In the genomic region with DNA sequence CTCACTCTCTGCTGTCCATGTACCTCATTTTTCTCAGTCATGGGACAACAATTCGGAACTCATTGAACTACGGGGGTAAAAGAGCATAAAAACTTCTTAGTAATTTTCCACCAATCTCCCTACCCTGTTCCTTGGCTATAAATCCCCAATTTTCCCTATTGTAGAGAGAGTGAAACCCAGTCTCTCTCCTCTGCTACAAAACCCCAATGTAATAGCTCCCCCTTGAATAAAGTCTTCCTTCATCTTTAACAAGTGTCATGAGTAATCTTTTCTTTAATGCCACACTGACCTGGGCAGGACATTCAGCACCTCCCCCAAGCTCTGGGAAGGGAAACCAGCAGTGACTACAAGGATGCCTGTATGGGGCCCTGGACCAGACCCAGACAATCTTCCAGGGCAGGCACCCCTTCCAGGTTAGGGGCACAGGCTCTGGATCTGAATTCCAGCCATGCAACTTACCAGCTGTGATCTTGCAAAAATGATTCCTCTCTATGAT, we compare ENCODE assay signal across 7 cellular contexts. TPM values are rescaled to one million over a fixed set of nuclear protein-coding genes. Genes with fewer than 3 reads are reported as not detected.
DNase-seq lines count a peak whose midpoint lies in the region; ATAC-seq, FAIRE-seq and TF ChIP-seq lines count a peak whose summit lies in the region.

No MANE protein-coding gene starts in this region.

- no peaks in the 10 kb centered on the region for H4K20me1 ChIP-seq in HepG2 (ENCODE audit: insufficient read depth, low read length)

- TF ChIP-seq POLR2A in HepG2 (IDR thresholded peaks at IDR 0.05; ENCODE audit: insufficient read depth in 1 of 2, low read depth in 2 of 2, low read length in 2 of 2) = peak; percentile 76 to 97

- no peak for FAIRE-seq in HepG2 (lab: Jason Lieb, UNC)

- no TSS peak for BruUV-seq in HepG2 (replicated peaks; lab: Mats Ljungman, UMichigan)

- peak; percentile 26 for ATAC-seq in GM18907 (IDR thresholded peaks at IDR 0.05; ENCODE audit: unreplicated experiment)
- peak; percentile 11 for ATAC-seq in HG03442 (IDR thresholded peaks at IDR 0.05; ENCODE audit: unreplicated experiment)
- peak; percentile 55 for ATAC-seq in HepG2
- no peak for ATAC-seq in GM19463 (IDR thresholded peaks at IDR 0.05; ENCODE audit: unreplicated experiment)

- intact Hi-C loops in HepG2 (cut with micrococcal nuclease; ENCODE audit: unreplicated experiment) = no loop called here

- H3K27me3 ChIP-seq in HepG2 (ENCODE audit: control insufficient read depth in 1 of 2, insufficient read depth in 2 of 2, low read length in 2 of 2) = peaks cover 2 to 8% of the 10 kb centered on the region in 2 experiments; a peak in 4 of 5 replicates

- in situ Hi-C loops in HepG2 (cut with HindIII; ENCODE audit: extremely low pct_ligation_motif_present, low pct_unique_long_range_greater_than_20kb) = no loop called here

- no peaks in the 10 kb centered on the region for H3K27me3 Mint-ChIP-seq in activated naive CD8-positive, alpha-beta T cell treated with anti-CD3 and anti-CD28 coated beads for 36 hours

- peaks cover 9% of the 10 kb centered on the region for H3K9me3 Mint-ChIP-seq in activated naive CD8-positive, alpha-beta T cell treated with anti-CD3 and anti-CD28 coated beads for 36 hours

- H3K4me3 Mint-ChIP-seq in activated naive CD8-positive, alpha-beta T cell treated with anti-CD3 and anti-CD28 coated beads for 36 hours = peak overlapping the region; percentile 83

- H3K9ac ChIP-seq in HepG2 (ENCODE audit: insufficient read depth, low read depth, low read length) = peak overlapping the region; percentile 52

- CTCF ChIA-PET in HepG2 (lab: Yijun Ruan, JAX; ENCODE audit: low intra/inter-chr PET ratio, low total read pairs) = no interaction called here

- peak overlapping the region; percentile 23 to 42 (median 42); a peak in 5 of 6 replicates for H3K4me3 ChIP-seq in HepG2 (replicated peaks in 1 of 3; ENCODE audit: insufficient read depth in 1 of 3, low read depth in 2 of 3, low read length in 3 of 3)

- no peaks in the 10 kb centered on the region for H3K9me3 ChIP-seq in HepG2 (ENCODE audit: low read length)

- peaks cover 50% of the 10 kb centered on the region for H3K4me1 ChIP-seq in HepG2 (ENCODE audit: insufficient read depth, low read length)

- TF ChIP-seq CTCF in HepG2 (CRISPR knock-in tag; IDR thresholded peaks at IDR 0.05) = no peak

- peak; percentile 30 for DNase-seq in activated naive CD8-positive, alpha-beta T cell treated with anti-CD3 and anti-CD28 coated beads for 36 hours
- DNase-seq in HepG2 (ENCODE audit: low spot score) = no peak
- DNase-seq in NCI-H2227 treated with DMSO at 0.1 percent for 48 hours (lab: John Stamatoyannopoulos, UW) = no peak
- DNase-seq in anterior cingulate cortex (lab: John Stamatoyannopoulos, UW) = no peak

- TF ChIP-seq EP300 in HepG2 (IDR thresholded peaks at IDR 0.05; ENCODE audit: low read depth in 2 of 2, low read length in 2 of 2) (0 out of 4 replicates have a peak, but pooled peaks of 1 of the 2 experiments have one; percentile 10), HepG2 (CRISPR knock-in tag; IDR thresholded peaks at IDR 0.05; ENCODE audit: borderline replicate concordance) (no peak)

- peaks cover 10% of the 10 kb centered on the region for H3K36me3 Mint-ChIP-seq in activated naive CD8-positive, alpha-beta T cell treated with anti-CD3 and anti-CD28 coated beads for 36 hours

- TF ChIP-seq RAD21 in HepG2 (CRISPR knock-in tag; IDR thresholded peaks at IDR 0.05) = no peak

- 3% methylated on average over 2 of the region's 2 CpGs for WGBS in HepG2 (ENCODE audit: low lambda C conversion rate)

- no peaks in the 10 kb centered on the region for H3K36me3 ChIP-seq in HepG2 (replicated peaks in 1 of 2; ENCODE audit: control insufficient read depth in 1 of 2, insufficient read depth in 2 of 2, low read length in 2 of 2)

- H3K4me2 ChIP-seq in HepG2 (ENCODE audit: low read depth, low read length) = peak overlapping the region; percentile 73

- no peak overlapping the region for H3K27ac ChIP-seq in HepG2 (ENCODE audit: extremely low read length, insufficient read depth, low read length)

- H3K27ac Mint-ChIP-seq in activated naive CD8-positive, alpha-beta T cell treated with anti-CD3 and anti-CD28 coated beads for 36 hours = peak overlapping the region; percentile 97

- no peaks in the 10 kb centered on the region for H3K79me2 ChIP-seq in HepG2 (ENCODE audit: insufficient read depth, low read length)

- H3K4me1 Mint-ChIP-seq in activated naive CD8-positive, alpha-beta T cell treated with anti-CD3 and anti-CD28 coated beads for 36 hours = peaks cover 32% of the 10 kb centered on the region

- POLR2A ChIA-PET in HepG2 (lab: Yijun Ruan, JAX) = interaction anchor here (0.7 to 7.2 kb wide), 10 partner anchors 11 to 1127 kb away, joined by 3 to 443 read pairs (median 4); partner anchors contain the start of genes EIF1, JUP and KRT19

- peak overlapping the region; percentile 51 for H2AFZ ChIP-seq in HepG2 (ENCODE audit: low read length)

RNA-seq across cellular contexts. Expression of gene EIF1, which starts 10.2 kb away (rescaled TPM):
- total RNA-seq in activated naive CD8-positive, alpha-beta T cell treated with anti-CD3 and anti-CD28 coated beads for 36 hours = 1,000 to 10,000 TPM; 1,196 to 1,277 TPM
- total RNA-seq in HepG2 (2016; rRNA removed; fragmentation: Illumina TruSeq; extraction: Trizol) = 147 and 199 TPM in 2 replicates
- total RNA-seq in HepG2 (2016; cell fraction: cytosol; rRNA removed; fragmentation: Illumina TruSeq; extraction: Trizol; ENCODE audit: low read depth) = 90.4 and 105 TPM in 2 replicates
- total RNA-seq in HepG2 (2016; cell fraction: insoluble cytoplasmic fraction; rRNA removed; fragmentation: Illumina TruSeq; extraction: Trizol) = 134 and 191 TPM in 2 replicates
- 209 and 226 TPM in 2 replicates for total RNA-seq in HepG2 (2016; cell fraction: membrane; rRNA removed; fragmentation: Illumina TruSeq; extraction: Trizol)
- 237 and 265 TPM in 2 replicates for total RNA-seq in HepG2 (2016; cell fraction: nucleus; rRNA removed; fragmentation: Illumina TruSeq; extraction: Trizol)
- polyA plus RNA-seq in HepG2 (2011; rRNA removed) = 388 and 517 TPM in 2 replicates
- 157 and 242 TPM in 2 replicates for polyA plus RNA-seq in HepG2 (2011; cell fraction: cytosol; rRNA removed)
- polyA plus RNA-seq in HepG2 (2011; cell fraction: nucleus; rRNA removed) = 346 and 409 TPM in 2 replicates
- polyA plus RNA-seq in HepG2 (2012) = 1,096 and 1,427 TPM in 2 replicates
- polyA plus RNA-seq in HepG2 (2016; cell fraction: cytosol; fragmentation: Illumina TruSeq; extraction: Trizol; ENCODE audit: low read depth) = 537 and 540 TPM in 2 replicates
- 606 and 702 TPM in 2 replicates for polyA plus RNA-seq in HepG2 (2016; cell fraction: insoluble cytoplasmic fraction; fragmentation: Illumina TruSeq; extraction: Trizol; ENCODE audit: low read depth)
- 490 and 548 TPM in 2 replicates for polyA plus RNA-seq in HepG2 (2016; cell fraction: membrane; fragmentation: Illumina TruSeq; extraction: Trizol; ENCODE audit: low read depth)
- polyA plus RNA-seq in HepG2 (2016; cell fraction: nucleus; fragmentation: Illumina TruSeq; extraction: Trizol; ENCODE audit: insufficient read depth, low read depth) = 691 and 695 TPM in 2 replicates
- 70.2 and 87.8 TPM in 2 replicates for polyA minus RNA-seq in HepG2 (2011; rRNA and poly(A)+ RNA removed; ENCODE audit: low replicate concordance)
- polyA minus RNA-seq in HepG2 (2011; cell fraction: cytosol; rRNA and poly(A)+ RNA removed) = 159 and 198 TPM in 2 replicates
- polyA minus RNA-seq in HepG2 (2011; cell fraction: nucleus; rRNA and poly(A)+ RNA removed) = 333 and 395 TPM in 2 replicates

RNA-seq across cellular contexts. Expression of gene GAST, which starts 33.7 kb away (rescaled TPM):
- total RNA-seq in activated naive CD8-positive, alpha-beta T cell treated with anti-CD3 and anti-CD28 coated beads for 36 hours = not detected
- total RNA-seq in HepG2 (2016; rRNA removed; fragmentation: Illumina TruSeq; extraction: Trizol) = 0.42 TPM in 1 of 2 replicates, not detected in the other
- total RNA-seq in HepG2 (2016; cell fraction: cytosol; rRNA removed; fragmentation: Illumina TruSeq; extraction: Trizol; ENCODE audit: low read depth) = not detected in 2 replicates
- total RNA-seq in HepG2 (2016; cell fraction: insoluble cytoplasmic fraction; rRNA removed; fragmentation: Illumina TruSeq; extraction: Trizol) = 0.52 TPM in 1 of 2 replicates, not detected in the other
- not detected in 2 replicates for total RNA-seq in HepG2 (2016; cell fraction: membrane; rRNA removed; fragmentation: Illumina TruSeq; extraction: Trizol)
- total RNA-seq in HepG2 (2016; cell fraction: nucleus; rRNA removed; fragmentation: Illumina TruSeq; extraction: Trizol) = 1.4 TPM in 1 of 2 replicates, not detected in the other
- 0.32 and 0.65 TPM in 2 replicates for polyA plus RNA-seq in HepG2 (2011; rRNA removed)
- 0.32 and 0.93 TPM in 2 replicates for polyA plus RNA-seq in HepG2 (2011; cell fraction: cytosol; rRNA removed)
- polyA plus RNA-seq in HepG2 (2011; cell fraction: nucleus; rRNA removed) = not detected in 2 replicates
- 0.56 and 4.9 TPM in 2 replicates for polyA plus RNA-seq in HepG2 (2012)
- polyA plus RNA-seq in HepG2 (2016; cell fraction: cytosol; fragmentation: Illumina TruSeq; extraction: Trizol; ENCODE audit: low read depth) = not detected in 2 replicates
- polyA plus RNA-seq in HepG2 (2016; cell fraction: insoluble cytoplasmic fraction; fragmentation: Illumina TruSeq; extraction: Trizol; ENCODE audit: low read depth) = 1.1 TPM in 1 of 2 replicates, not detected in the other
- polyA plus RNA-seq in HepG2 (2016; cell fraction: membrane; fragmentation: Illumina TruSeq; extraction: Trizol; ENCODE audit: low read depth) = not detected in 2 replicates
- polyA plus RNA-seq in HepG2 (2016; cell fraction: nucleus; fragmentation: Illumina TruSeq; extraction: Trizol; ENCODE audit: insufficient read depth, low read depth) = 1.4 TPM in 1 of 2 replicates, not detected in the other
- 0.58 TPM in 1 of 2 replicates, not detected in the other for polyA minus RNA-seq in HepG2 (2011; rRNA and poly(A)+ RNA removed; ENCODE audit: low replicate concordance)
- polyA minus RNA-seq in HepG2 (2011; cell fraction: cytosol; rRNA and poly(A)+ RNA removed) = not detected in 2 replicates
- not detected in 2 replicates for polyA minus RNA-seq in HepG2 (2011; cell fraction: nucleus; rRNA and poly(A)+ RNA removed)

RNA-seq across cellular contexts. Expression of gene KRT17, which starts 54.1 kb away (rescaled TPM):
- total RNA-seq in activated naive CD8-positive, alpha-beta T cell treated with anti-CD3 and anti-CD28 coated beads for 36 hours = not detected
- total RNA-seq in HepG2 (2016; rRNA removed; fragmentation: Illumina TruSeq; extraction: Trizol) = 0.52 and 0.82 TPM in 2 replicates
- 0.40 and 0.44 TPM in 2 replicates for total RNA-seq in HepG2 (2016; cell fraction: cytosol; rRNA removed; fragmentation: Illumina TruSeq; extraction: Trizol; ENCODE audit: low read depth)
- total RNA-seq in HepG2 (2016; cell fraction: insoluble cytoplasmic fraction; rRNA removed; fragmentation: Illumina TruSeq; extraction: Trizol) = 0.40 and 0.54 TPM in 2 replicates
- 0.38 and 0.65 TPM in 2 replicates for total RNA-seq in HepG2 (2016; cell fraction: membrane; rRNA removed; fragmentation: Illumina TruSeq; extraction: Trizol)
- 1.4 TPM in 1 of 2 replicates, not detected in the other for total RNA-seq in HepG2 (2016; cell fraction: nucleus; rRNA removed; fragmentation: Illumina TruSeq; extraction: Trizol)
- polyA plus RNA-seq in HepG2 (2011; rRNA removed) = 0.38 and 0.47 TPM in 2 replicates
- polyA plus RNA-seq in HepG2 (2011; cell fraction: cytosol; rRNA removed) = 0.43 and 0.50 TPM in 2 replicates
- polyA plus RNA-seq in HepG2 (2011; cell fraction: nucleus; rRNA removed) = 0.23 and 0.66 TPM in 2 replicates
- 0.28 TPM in 1 of 2 replicates, not detected in the other for polyA plus RNA-seq in HepG2 (2012)
- 0.54 and 0.71 TPM in 2 replicates for polyA plus RNA-seq in HepG2 (2016; cell fraction: cytosol; fragmentation: Illumina TruSeq; extraction: Trizol; ENCODE audit: low read depth)
- polyA plus RNA-seq in HepG2 (2016; cell fraction: insoluble cytoplasmic fraction; fragmentation: Illumina TruSeq; extraction: Trizol; ENCODE audit: low read depth) = 0.70 and 0.84 TPM in 2 replicates
- polyA plus RNA-seq in HepG2 (2016; cell fraction: membrane; fragmentation: Illumina TruSeq; extraction: Trizol; ENCODE audit: low read depth) = 0.35 and 1.0 TPM in 2 replicates
- 0.55 and 0.81 TPM in 2 replicates for polyA plus RNA-seq in HepG2 (2016; cell fraction: nucleus; fragmentation: Illumina TruSeq; extraction: Trizol; ENCODE audit: insufficient read depth, low read depth)
- polyA minus RNA-seq in HepG2 (2011; rRNA and poly(A)+ RNA removed; ENCODE audit: low replicate concordance) = 0.32 and 1,101 TPM in 2 replicates
- 9.0 and 16.5 TPM in 2 replicates for polyA minus RNA-seq in HepG2 (2011; cell fraction: cytosol; rRNA and poly(A)+ RNA removed)
- polyA minus RNA-seq in HepG2 (2011; cell fraction: nucleus; rRNA and poly(A)+ RNA removed) = 3.5 and 5.9 TPM in 2 replicates

RNA-seq across cellular contexts. Expression of gene HAP1, which starts 56.0 kb away (rescaled TPM):
- total RNA-seq in activated naive CD8-positive, alpha-beta T cell treated with anti-CD3 and anti-CD28 coated beads for 36 hours = under 1 TPM in 1 of 2 experiments, not detected in 1; 0.08 TPM
- 0.07 and 0.08 TPM in 2 replicates for total RNA-seq in HepG2 (2016; rRNA removed; fragmentation: Illumina TruSeq; extraction: Trizol)
- total RNA-seq in HepG2 (2016; cell fraction: cytosol; rRNA removed; fragmentation: Illumina TruSeq; extraction: Trizol; ENCODE audit: low read depth) = not detected in 2 replicates
- total RNA-seq in HepG2 (2016; cell fraction: insoluble cytoplasmic fraction; rRNA removed; fragmentation: Illumina TruSeq; extraction: Trizol) = 0.07 and 0.11 TPM in 2 replicates
- total RNA-seq in HepG2 (2016; cell fraction: membrane; rRNA removed; fragmentation: Illumina TruSeq; extraction: Trizol) = 0.03 TPM in 1 of 2 replicates, not detected in the other
- total RNA-seq in HepG2 (2016; cell fraction: nucleus; rRNA removed; fragmentation: Illumina TruSeq; extraction: Trizol) = 0.12 TPM in 1 of 2 replicates, not detected in the other
- 0.07 and 0.30 TPM in 2 replicates for polyA plus RNA-seq in HepG2 (2011; rRNA removed)
- 0.07 and 0.08 TPM in 2 replicates for polyA plus RNA-seq in HepG2 (2011; cell fraction: cytosol; rRNA removed)
- polyA plus RNA-seq in HepG2 (2011; cell fraction: nucleus; rRNA removed) = 1.1 TPM in 2 replicates
- polyA plus RNA-seq in HepG2 (2012) = 0.13 and 0.19 TPM in 2 replicates
- not detected in 2 replicates for polyA plus RNA-seq in HepG2 (2016; cell fraction: cytosol; fragmentation: Illumina TruSeq; extraction: Trizol; ENCODE audit: low read depth)
- polyA plus RNA-seq in HepG2 (2016; cell fraction: insoluble cytoplasmic fraction; fragmentation: Illumina TruSeq; extraction: Trizol; ENCODE audit: low read depth) = 0.11 TPM in 1 of 2 replicates, not detected in the other
- polyA plus RNA-seq in HepG2 (2016; cell fraction: membrane; fragmentation: Illumina TruSeq; extraction: Trizol; ENCODE audit: low read depth) = not detected in 2 replicates
- polyA plus RNA-seq in HepG2 (2016; cell fraction: nucleus; fragmentation: Illumina TruSeq; extraction: Trizol; ENCODE audit: insufficient read depth, low read depth) = 0.11 and 0.15 TPM in 2 replicates
- polyA minus RNA-seq in HepG2 (2011; rRNA and poly(A)+ RNA removed; ENCODE audit: low replicate concordance) = 0.07 TPM in 1 of 2 replicates, not detected in the other
- not detected in 2 replicates for polyA minus RNA-seq in HepG2 (2011; cell fraction: cytosol; rRNA and poly(A)+ RNA removed)
- polyA minus RNA-seq in HepG2 (2011; cell fraction: nucleus; rRNA and poly(A)+ RNA removed) = 0.12 and 0.26 TPM in 2 replicates
